1 cellular context compared by ENCODE assay signal in genomic region chr2:31522742-31523141, GRCh38.
TF ChIP-seq lines count a peak whose summit lies in the region.

No MANE protein-coding gene starts in this region.

TF ChIP-seq in GM23338, 12 proteins besides CTCF, POLR2A, EP300 and RAD21 (continued from another document):
- TF ChIP-seq ZNF462 (CRISPR knock-in tag; IDR thresholded peaks at IDR 0.05) (no peak), ZNF331 (CRISPR knock-in tag; IDR thresholded peaks at IDR 0.05; ENCODE audit: low read depth) (no peak), CREB1 (CRISPR knock-in tag; IDR thresholded peaks at IDR 0.05; ENCODE audit: low read depth) (no peak), POLR2AphosphoS5 (IDR thresholded peaks at IDR 0.05; ENCODE audit: low read depth) (no peak), EZH2 (IDR thresholded peaks at IDR 0.05; ENCODE audit: low read depth, unreplicated experiment) (no peak), JUNB (IDR thresholded peaks at IDR 0.05; ENCODE audit: unreplicated experiment) (no peak)
